9 cellular contexts compared by ENCODE assay signal in genomic region chr3:170357176-170357919, GRCh38. TPM values are rescaled to one million over a fixed set of nuclear protein-coding genes. Genes with fewer than 3 reads are reported as not detected.
DNase-seq lines count a peak whose midpoint lies in the region; ATAC-seq, FAIRE-seq and TF ChIP-seq lines count a peak whose summit lies in the region.
"Had no signal": no experiment of that assay in that cellular context is flagged by ENCODE, and none has a peak within 500 bp of the region (broad histone marks: within the 10 kb centered on the region; RNA-seq: fewer than 3 reads in every experiment).

Gene SKIL, plus strand, starts transcription at chr3:170357715. Its CDS starts 2,617 bp downstream, at chr3:170360332.

- peak within 1 kb of the TSS; percentile 92 to 94 (median 93) for H3K4me3 ChIP-seq in HepG2 (replicated peaks in 1 of 3; ENCODE audit: insufficient read depth in 1 of 3, low read depth in 2 of 3, low read length in 3 of 3)

- H3K79me2 ChIP-seq in HepG2 (ENCODE audit: insufficient read depth, low read length) = peaks cover 16% of the 10 kb centered on the region

- no peaks in the 10 kb centered on the region for H3K9me3 ChIP-seq in HepG2 (ENCODE audit: low read length)

- H3K36me3 ChIP-seq in HepG2 (replicated peaks in 1 of 2; ENCODE audit: control insufficient read depth in 1 of 2, insufficient read depth in 2 of 2, low read length in 2 of 2) = peaks cover 2 to 6% of the 10 kb centered on the region in 2 experiments; a peak in 1 of 5 replicates

- peak; percentile 44 for TF ChIP-seq RAD21 in HepG2 (CRISPR knock-in tag; IDR thresholded peaks at IDR 0.05)

- TF ChIP-seq EP300 in HepG2 (IDR thresholded peaks at IDR 0.05; ENCODE audit: low read depth in 2 of 2, low read length in 2 of 2) (no peak), HepG2 (CRISPR knock-in tag; IDR thresholded peaks at IDR 0.05; ENCODE audit: borderline replicate concordance) (no peak)

- BruUV-seq in HepG2 (replicated peaks; lab: Mats Ljungman, UMichigan) = no TSS peak

- TF ChIP-seq POLR2A in HepG2 (IDR thresholded peaks at IDR 0.05; ENCODE audit: insufficient read depth in 1 of 2, low read depth in 2 of 2, low read length in 2 of 2) = peak; percentile 40 to 49; a peak in 2 of 4 replicates

- H2AFZ ChIP-seq in HepG2 (ENCODE audit: low read length) = no peak within 1 kb of the TSS

- H4K20me1 ChIP-seq in HepG2 (ENCODE audit: insufficient read depth, low read length) = no peaks in the 10 kb centered on the region; the same call in 1 of the 2 replicates

- CTCF ChIA-PET in HepG2 (lab: Yijun Ruan, JAX; ENCODE audit: low intra/inter-chr PET ratio, low total read pairs) = interaction anchor here (1.1 to 1.4 kb wide), 2 partner anchors 46 to 47 kb away, joined by 3 read pairs; no protein-coding TSS in a partner anchor

- FAIRE-seq in HepG2 (lab: Jason Lieb, UNC) = no peak
- FAIRE-seq: islet of Langerhans had no signal

- no peaks in the 10 kb centered on the region; a peak in 2 of 5 replicates for H3K27me3 ChIP-seq in HepG2 (ENCODE audit: control insufficient read depth in 1 of 2, insufficient read depth in 2 of 2, low read length in 2 of 2)

- in situ Hi-C loops in HepG2 (cut with HindIII; ENCODE audit: extremely low pct_ligation_motif_present, low pct_unique_long_range_greater_than_20kb) = no loop called here

- intact Hi-C loops in HepG2 (cut with micrococcal nuclease; ENCODE audit: unreplicated experiment) = loop anchor here (2.0 kb wide), 1 partner anchor 177 kb away; the partner anchor contains the start of gene PHC3

- ATAC-seq in GM19395 (IDR thresholded peaks at IDR 0.05; ENCODE audit: unreplicated experiment) (peak; percentile 67), HG03558 (IDR thresholded peaks at IDR 0.05; ENCODE audit: extremely low read depth, unreplicated experiment) (peak; percentile 31), HepG2 (peak; percentile 65)

- peak within 1 kb of the TSS; percentile 94 for H3K27ac ChIP-seq in HepG2 (ENCODE audit: extremely low read length, insufficient read depth, low read length)

- DNase-seq in C1 segment of cervical spinal cord (lab: John Stamatoyannopoulos, UW) (peak; percentile 64 to 97 (median 84)), NCI-H748 (lab: John Stamatoyannopoulos, UW; ENCODE audit: unreplicated experiment) (peak; percentile 96), dedifferentiated amniotic fluid mesenchymal stem cell (ENCODE audit: extremely low spot score) (peak; percentile 94), HepG2 (ENCODE audit: low spot score) (peak; percentile 82)
- peak; percentile 88 to 94 for DNase-seq in activated CD4-positive, alpha-beta T cell treated with anti-CD3 and anti-CD28 coated beads, Interleukin-2, amount 50 U/mL, for 24 hours (ENCODE audit: low read depth in 1 of 2, low spot score in 1 of 2)
- peak; percentile 91 to 93 for DNase-seq in stimulated activated CD4-positive, alpha-beta T cell treated with anti-CD3 and anti-CD28 coated beads, Interleukin-2, amount 100 ng/mL, for 48 hours

- peaks cover 59% of the 10 kb centered on the region for H3K4me1 ChIP-seq in HepG2 (ENCODE audit: insufficient read depth, low read length)

- no CpG with 5 or more reads among the region's 110 CpGs for WGBS in HepG2 (ENCODE audit: low lambda C conversion rate)

- peak within 1 kb of the TSS; percentile 87 for H3K9ac ChIP-seq in HepG2 (ENCODE audit: insufficient read depth, low read depth, low read length)

- POLR2A ChIA-PET in HepG2 (lab: Yijun Ruan, JAX) = interaction anchor here (0.6 to 2.1 kb wide), 12 partner anchors 8 to 1523 kb away, joined by 3 to 8 read pairs (median 4); no protein-coding TSS in a partner anchor

- H3K4me2 ChIP-seq in HepG2 (ENCODE audit: low read depth, low read length) = peak within 1 kb of the TSS; percentile 89

- peak; percentile 18; the same call in 1 of the 2 replicates for TF ChIP-seq CTCF in HepG2 (CRISPR knock-in tag; IDR thresholded peaks at IDR 0.05)

TF ChIP-seq in HepG2, 621 proteins besides CTCF, POLR2A, EP300 and RAD21 (continues in another document):
- TF ChIP-seq DMAP1 (CRISPR knock-in tag; IDR thresholded peaks at IDR 0.05) (peak; percentile 16; the same call in 1 of the 2 replicates), NFE2 (CRISPR knock-in tag; IDR thresholded peaks at IDR 0.05) (no peak), ZBTB43 (CRISPR knock-in tag; conservative IDR thresholded peaks at IDR 0.05) (0 out of 2 replicates have a peak, but pooled peaks have one; percentile 28), SSRP1 (CRISPR knock-in tag; IDR thresholded peaks at IDR 0.05) (no peak), ISX (CRISPR knock-in tag; conservative IDR thresholded peaks at IDR 0.05) (no peak), ZNF251 (CRISPR knock-in tag; IDR thresholded peaks at IDR 0.05) (no peak), ZBTB8A (CRISPR knock-in tag; IDR thresholded peaks at IDR 0.05; ENCODE audit: borderline replicate concordance, low read depth) (no peak), RNF2 (conservative IDR thresholded peaks at IDR 0.05; ENCODE audit: low read depth) (0 out of 2 replicates have a peak, but pooled peaks have one; percentile 22), NCOA5 (CRISPR knock-in tag; IDR thresholded peaks at IDR 0.05) (no peak), SP5 (CRISPR knock-in tag; IDR thresholded peaks at IDR 0.05; ENCODE audit: borderline replicate concordance, low read depth) (no peak), MXI1 (IDR thresholded peaks at IDR 0.05; ENCODE audit: borderline replicate concordance, low read depth, low read length) (no peak), SALL2 (CRISPR knock-in tag; IDR thresholded peaks at IDR 0.05) (peak; percentile 54; the same call in 1 of the 2 replicates), MED1 (CRISPR knock-in tag; IDR thresholded peaks at IDR 0.05) (no peak), YEATS4 (CRISPR knock-in tag; IDR thresholded peaks at IDR 0.05; ENCODE audit: borderline replicate concordance) (peak; percentile 25; the same call in 1 of the 2 replicates), SPEN (CRISPR knock-in tag; IDR thresholded peaks at IDR 0.05; ENCODE audit: low read depth) (peak; percentile 23), PHF8 (CRISPR knock-in tag; IDR thresholded peaks at IDR 0.05) (peak; percentile 60), ZFX (CRISPR knock-in tag; IDR thresholded peaks at IDR 0.05; ENCODE audit: low read depth) (peak; percentile 47), FOXJ3 (CRISPR knock-in tag; IDR thresholded peaks at IDR 0.05; ENCODE audit: borderline replicate concordance) (no peak), NCOR1 (IDR thresholded peaks at IDR 0.05; ENCODE audit: borderline replicate concordance, low read length) (no peak), CERS6 (CRISPR knock-in tag; IDR thresholded peaks at IDR 0.05) (no peak)

RNA-seq across cellular contexts. Expression of gene SKIL, which starts in this region (rescaled TPM):
- total RNA-seq in HepG2 (2016; rRNA removed; fragmentation: Illumina TruSeq; extraction: Trizol) = 20.7 and 29.8 TPM in 2 replicates
- 16.8 and 18.2 TPM in 2 replicates for total RNA-seq in HepG2 (2016; cell fraction: cytosol; rRNA removed; fragmentation: Illumina TruSeq; extraction: Trizol; ENCODE audit: low read depth)
- 19.7 and 32.1 TPM in 2 replicates for total RNA-seq in HepG2 (2016; cell fraction: insoluble cytoplasmic fraction; rRNA removed; fragmentation: Illumina TruSeq; extraction: Trizol)
- total RNA-seq in HepG2 (2016; cell fraction: membrane; rRNA removed; fragmentation: Illumina TruSeq; extraction: Trizol) = 25.3 and 31.7 TPM in 2 replicates
- total RNA-seq in HepG2 (2016; cell fraction: nucleus; rRNA removed; fragmentation: Illumina TruSeq; extraction: Trizol) = 18.0 and 20.9 TPM in 2 replicates
- polyA plus RNA-seq in HepG2 (2011; rRNA removed) = 5.2 and 5.3 TPM in 2 replicates
- 2.2 and 3.1 TPM in 2 replicates for polyA plus RNA-seq in HepG2 (2011; cell fraction: cytosol; rRNA removed)
- 4.5 and 4.9 TPM in 2 replicates for polyA plus RNA-seq in HepG2 (2011; cell fraction: nucleus; rRNA removed)
- 6.4 and 8.7 TPM in 2 replicates for polyA plus RNA-seq in HepG2 (2012)
- 1.0 and 1.7 TPM in 2 replicates for polyA plus RNA-seq in HepG2 (2016; cell fraction: cytosol; fragmentation: Illumina TruSeq; extraction: Trizol; ENCODE audit: low read depth)
- 10.5 TPM in 2 replicates for polyA plus RNA-seq in HepG2 (2016; cell fraction: insoluble cytoplasmic fraction; fragmentation: Illumina TruSeq; extraction: Trizol; ENCODE audit: low read depth)
- polyA plus RNA-seq in HepG2 (2016; cell fraction: membrane; fragmentation: Illumina TruSeq; extraction: Trizol; ENCODE audit: low read depth) = 1.8 and 2.3 TPM in 2 replicates
- polyA plus RNA-seq in HepG2 (2016; cell fraction: nucleus; fragmentation: Illumina TruSeq; extraction: Trizol; ENCODE audit: insufficient read depth, low read depth) = 15.1 and 17.1 TPM in 2 replicates
- 16.1 and 55.5 TPM in 2 replicates for polyA minus RNA-seq in HepG2 (2011; rRNA and poly(A)+ RNA removed; ENCODE audit: low replicate concordance)
- 20.8 TPM in 2 replicates for polyA minus RNA-seq in HepG2 (2011; cell fraction: cytosol; rRNA and poly(A)+ RNA removed)
- 19.6 and 20.1 TPM in 2 replicates for polyA minus RNA-seq in HepG2 (2011; cell fraction: nucleus; rRNA and poly(A)+ RNA removed)

Comparison
In these comparisons a context has a peak if more than half of its experiments do, and no peak if none do; other contexts are left out.
1. Peak in every context shown above with its lines: DNase-seq, ATAC-seq, H3K4me3 ChIP-seq and H3K27ac ChIP-seq.